In the genomic region with DNA sequence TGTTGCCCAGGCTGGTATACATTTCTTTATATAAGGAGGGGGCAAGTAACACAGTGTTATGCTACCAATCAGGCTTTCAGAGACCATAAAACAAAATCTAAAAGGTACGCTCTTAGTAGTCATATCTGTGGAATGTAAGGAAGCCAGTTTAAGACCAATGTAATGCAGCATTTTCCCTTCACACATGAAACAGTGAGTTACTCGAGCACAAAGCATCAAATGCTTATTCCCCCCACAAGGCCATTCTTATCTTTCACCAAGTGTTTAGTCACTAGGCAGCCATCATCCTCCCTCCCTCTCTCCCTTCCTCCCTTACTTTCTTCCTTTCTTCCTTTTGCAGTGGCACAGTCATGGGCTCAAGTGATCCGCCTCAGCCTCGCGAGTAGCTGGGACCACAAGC, we compare ENCODE assay signal across 1 cellular context.
TF ChIP-seq lines count a peak whose summit lies in the region.

No MANE protein-coding gene starts in this region.

TF ChIP-seq in endothelial cell of umbilical vein, 7 proteins besides CTCF, POLR2A, EP300 and RAD21 (continued from another document):
- TF ChIP-seq, protein P1, sequence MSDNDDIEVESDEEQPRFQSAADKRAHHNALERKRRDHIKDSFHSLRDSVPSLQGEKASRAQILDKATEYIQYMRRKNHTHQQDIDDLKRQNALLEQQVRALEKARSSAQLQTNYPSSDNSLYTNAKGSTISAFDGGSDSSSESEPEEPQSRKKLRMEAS (IDR thresholded peaks at IDR 0.05; ENCODE audit: insufficient read depth, insufficient read length), result no peak
- TF ChIP-seq FOS (IDR thresholded peaks at IDR 0.05; ENCODE audit: borderline replicate concordance, insufficient read depth, low read length) (peak; percentile 29), JUN (IDR thresholded peaks at IDR 0.05; ENCODE audit: borderline replicate concordance, insufficient read depth, insufficient read length, low read depth) (no peak), MYC (IDR thresholded peaks at IDR 0.05; ENCODE audit: low read depth, low read length) (no peak), EZH2 (IDR thresholded peaks at IDR 0.05; ENCODE audit: borderline replicate concordance, low read depth, low read length, severe bottlenecking) (no peak)
